Comparison of ENCODE assay signal across 5 cellular contexts in the genomic region with DNA sequence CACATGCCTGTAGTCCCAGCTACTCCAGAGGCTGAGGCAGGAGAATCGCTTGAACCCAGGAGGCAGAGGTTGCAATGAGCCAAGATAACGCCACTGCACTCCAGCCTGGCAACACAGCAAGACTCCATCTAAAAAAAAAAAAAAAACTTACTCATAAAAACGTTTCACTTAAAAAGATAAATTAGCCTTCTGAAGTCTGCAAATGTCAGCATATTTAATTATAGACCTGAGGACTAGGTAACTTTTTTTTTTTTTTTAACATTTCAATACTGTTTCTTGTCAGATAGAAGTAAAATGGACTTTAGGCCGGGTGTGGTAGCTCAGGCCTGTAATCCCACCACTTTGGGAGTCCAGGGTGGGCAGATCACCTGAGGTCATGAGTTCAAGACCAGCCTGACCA. TPM values are rescaled to one million over a fixed set of nuclear protein-coding genes. Genes with fewer than 3 reads are reported as not detected.
"Had no signal": no experiment of that assay in that cellular context is flagged by ENCODE, and none has a peak within 500 bp of the region (broad histone marks: within the 10 kb centered on the region; RNA-seq: fewer than 3 reads in every experiment).

No MANE protein-coding gene starts in this region.

RNA-seq across cellular contexts. Expression of gene SLC25A2, which starts 13.1 kb away (rescaled TPM):
- polyA plus RNA-seq: neural cell, urinary bladder had no signal

RNA-seq across cellular contexts. Expression of gene PCDHGA1, which starts 13.4 kb away (rescaled TPM):
- total RNA-seq: natural killer cell had no signal
- polyA plus RNA-seq: naive thymus-derived CD4-positive, alpha-beta T cell had no signal

RNA-seq across cellular contexts. Expression of gene PCDHGA2, which starts 21.6 kb away (rescaled TPM):
- total RNA-seq: natural killer cell, osteocyte had no signal
- polyA plus RNA-seq: naive thymus-derived CD4-positive, alpha-beta T cell had no signal

RNA-seq across cellular contexts. Expression of gene PCDHGA3, which starts 26.7 kb away (rescaled TPM):
- total RNA-seq: natural killer cell, osteocyte had no signal
- polyA plus RNA-seq: naive thymus-derived CD4-positive, alpha-beta T cell had no signal
